8 cellular contexts compared by ENCODE assay signal in genomic region chr19:13036366-13036976, GRCh38. TPM values are rescaled to one million over a fixed set of nuclear protein-coding genes. Genes with fewer than 3 reads are reported as not detected.
DNase-seq lines count a peak whose midpoint lies in the region; ATAC-seq and TF ChIP-seq lines count a peak whose summit lies in the region.

No MANE protein-coding gene starts in this region.

- no peak overlapping the region for H3K4me3 Mint-ChIP-seq in activated CD4-positive, alpha-beta memory T cell treated with anti-CD3 and anti-CD28 coated beads, Interleukin-2, amount 10 ng/mL, durations not matched to agents 7 days and 5 days

- no peaks in the 10 kb centered on the region for H3K36me3 Mint-ChIP-seq in activated CD4-positive, alpha-beta memory T cell treated with anti-CD3 and anti-CD28 coated beads, Interleukin-2, amount 10 ng/mL, durations not matched to agents 7 days and 5 days (ENCODE audit: low read depth)

- DNase-seq in Daoy (ENCODE audit: low read depth) (peak; percentile 88), NCI-H2171 treated with DMSO at 0.1 percent for 48 hours (lab: John Stamatoyannopoulos, UW) (peak; percentile 85), dorsolateral prefrontal cortex (no peak), posterior vena cava (ENCODE audit: low spot score) (peak; percentile 87), amniotic stem cell (lab: John Stamatoyannopoulos, UW) (no peak), SK-N-DZ (ENCODE audit: low spot score) (no peak)
- DNase-seq in activated CD4-positive, alpha-beta memory T cell treated with anti-CD3 and anti-CD28 coated beads, Interleukin-2, amount 10 ng/mL, durations not matched to agents 7 days and 5 days: no peak

- no peaks in the 10 kb centered on the region for H3K9me3 Mint-ChIP-seq in activated CD4-positive, alpha-beta memory T cell treated with anti-CD3 and anti-CD28 coated beads, Interleukin-2, amount 10 ng/mL, durations not matched to agents 7 days and 5 days

- H3K4me3 ChIP-seq in dorsolateral prefrontal cortex: peak overlapping the region in 37 of 59 donors; percentile 1 to 82 (median 19)

- H3K27ac ChIP-seq in dorsolateral prefrontal cortex: peak overlapping the region; percentile 44 to 100 (median 99)

- TF ChIP-seq CTCF in dorsolateral prefrontal cortex (IDR thresholded peaks at IDR 0.05 in 54 of 56, conservative IDR thresholded peaks at IDR 0.05 in 2 of 56; ENCODE audit: low read depth in 1 of 56, partially characterized antibody in 56 of 56): peak in 7 of 56 donors; percentile 6 to 14 (median 11)

- H3K4me1 Mint-ChIP-seq in activated CD4-positive, alpha-beta memory T cell treated with anti-CD3 and anti-CD28 coated beads, Interleukin-2, amount 10 ng/mL, durations not matched to agents 7 days and 5 days: peaks cover 2% of the 10 kb centered on the region

- ATAC-seq in HG03432 (IDR thresholded peaks at IDR 0.05; ENCODE audit: unreplicated experiment): no peak

- intact Hi-C loops in dorsolateral prefrontal cortex (cut with DNase I): loop anchor here (2.0 to 10.0 kb wide), 2 partner anchors 16 to 58 kb away; no protein-coding TSS in a partner anchor
- intact Hi-C loops in posterior vena cava (cut with DNase I): no loop called here

- H3K27me3 ChIP-seq in dorsolateral prefrontal cortex: no peaks in the 10 kb centered on the region

- H3K27ac Mint-ChIP-seq in activated CD4-positive, alpha-beta memory T cell treated with anti-CD3 and anti-CD28 coated beads, Interleukin-2, amount 10 ng/mL, durations not matched to agents 7 days and 5 days: no peak overlapping the region

- peaks cover 3% of the 10 kb centered on the region for H3K27me3 Mint-ChIP-seq in activated CD4-positive, alpha-beta memory T cell treated with anti-CD3 and anti-CD28 coated beads, Interleukin-2, amount 10 ng/mL, durations not matched to agents 7 days and 5 days

- POLR2A ChIA-PET in activated CD4-positive, alpha-beta memory T cell treated with anti-CD3 and anti-CD28 coated beads, Interleukin-2, amount 10 ng/mL, durations not matched to agents 7 days and 5 days (lab: Charles Lee): no interaction called here

- CTCF ChIA-PET in activated CD4-positive, alpha-beta memory T cell treated with anti-CD3 and anti-CD28 coated beads, Interleukin-2, amount 10 ng/mL, durations not matched to agents 7 days and 5 days (lab: Charles Lee): no interaction called here

RNA-seq across cellular contexts. Expression of gene NFIX, which starts 41.2 kb away (rescaled TPM):
- total RNA-seq in Daoy (2014; rRNA removed; shearing (Covaris generic)): 8.3 and 9.9 TPM in 2 replicates
- 100 to 1,000 TPM; 219 to 402 (median 309) TPM for total RNA-seq in dorsolateral prefrontal cortex
- 100 to 1,000 TPM; 242 to 327 TPM for total RNA-seq in posterior vena cava
- total RNA-seq in activated CD4-positive, alpha-beta memory T cell treated with anti-CD3 and anti-CD28 coated beads, Interleukin-2, amount 10 ng/mL, durations not matched to agents 7 days and 5 days: under 1 TPM in 1 of 2 experiments, not detected in 1; 0.05 TPM
- polyA plus RNA-seq in SK-N-DZ (2014; cell fraction: cytosol; rRNA removed): 0.15 and 0.17 TPM in 2 replicates
- 0.09 and 0.22 TPM in 2 replicates for polyA plus RNA-seq in SK-N-DZ (2014; cell fraction: nucleus; rRNA removed)

Comparison
In these comparisons a context has a peak if more than half of its experiments do, and no peak if none do; other contexts are left out.
1. DNase-seq: peak in Daoy (single experiment), NCI-H2171 treated with DMSO at 0.1 percent for 48 hours (single experiment) and posterior vena cava (single experiment); none in dorsolateral prefrontal cortex (0 of 10), amniotic stem cell (single experiment), activated CD4-positive, alpha-beta memory T cell treated with anti-CD3 and anti-CD28 coated beads, Interleukin-2, amount 10 ng/mL, durations not matched to agents 7 days and 5 days (single experiment) and SK-N-DZ (single experiment).
2. RNA of gene NFIX, which starts 41.2 kb away (total RNA-seq): 242 to 327 TPM in posterior vena cava and 219 to 402 TPM in dorsolateral prefrontal cortex; 8.3 to 9.9 TPM in Daoy and 0.05 TPM in activated CD4-positive, alpha-beta memory T cell treated with anti-CD3 and anti-CD28 coated beads, Interleukin-2, amount 10 ng/mL, durations not matched to agents 7 days and 5 days; every median in the first group is over 10 times any median in the second.
3. intact Hi-C loops: an anchor here in dorsolateral prefrontal cortex (2.0 to 10.0 kb wide); none called in posterior vena cava.